ENCODE assay signal across 13 cellular contexts in genomic region chr6:121434037-121434770, GRCh38. TPM values are rescaled to one million over a fixed set of nuclear protein-coding genes. Genes with fewer than 3 reads are reported as not detected.
A peak's percentile ranks its signal among the peaks of the same experiment; 100 is the strongest.
DNase-seq lines count a peak whose midpoint lies in the region; ATAC-seq and TF ChIP-seq lines count a peak whose summit lies in the region.
"Had no signal": no experiment of that assay in that cellular context is flagged by ENCODE, and none has a peak within 500 bp of the region (broad histone marks: within the 10 kb centered on the region; RNA-seq: fewer than 3 reads in every experiment).

No MANE protein-coding gene starts in this region.

- peak overlapping the region; percentile 36 for H2AFZ ChIP-seq in parathyroid adenoma

- peaks cover 35% of the 10 kb centered on the region for H3K36me3 Mint-ChIP-seq in Calu3 (ENCODE audit: insufficient read depth, unreplicated experiment)
- no peaks in the 10 kb centered on the region for H3K36me3 Mint-ChIP-seq in naive thymus-derived CD4-positive, alpha-beta T cell
- no peaks in the 10 kb centered on the region for H3K36me3 Mint-ChIP-seq in stimulated activated effector memory CD8-positive, alpha-beta T cell treated with anti-CD3 and anti-CD28 coated beads, Interleukin-12 subunit alpha, Interleukin-12 subunit beta, amount 100 ng/mL, for 72 hours
- H3K36me3 Mint-ChIP-seq: CD8-positive, alpha-beta memory T cell had no signal

- BruUV-seq in Calu3 (replicated peaks; lab: Mats Ljungman, UMichigan): no TSS peak

- no peak for TF ChIP-seq POLR2A in gastroesophageal sphincter (IDR thresholded peaks at IDR 0.05)

- H3K27me3 Mint-ChIP-seq in Calu3 (ENCODE audit: unreplicated experiment): no peaks in the 10 kb centered on the region
- H3K27me3 Mint-ChIP-seq in naive thymus-derived CD4-positive, alpha-beta T cell: peaks cover 6 to 40% (median 17%) of the 10 kb centered on the region in 5 donors

- no peak overlapping the region for H3K4me2 ChIP-seq in parathyroid adenoma (ENCODE audit: low read length)

- H3K27ac Mint-ChIP-seq in Calu3 (ENCODE audit: unreplicated experiment): peak overlapping the region; percentile 55
- H3K27ac Mint-ChIP-seq in naive thymus-derived CD4-positive, alpha-beta T cell: no peak overlapping the region
- no peak overlapping the region for H3K27ac Mint-ChIP-seq in stimulated activated effector memory CD8-positive, alpha-beta T cell treated with anti-CD3 and anti-CD28 coated beads, Interleukin-12 subunit alpha, Interleukin-12 subunit beta, amount 100 ng/mL, for 72 hours
- H3K27ac Mint-ChIP-seq: CD8-positive, alpha-beta memory T cell had no signal

- H3K4me3 Mint-ChIP-seq in Calu3 (ENCODE audit: low read depth, unreplicated experiment): no peak overlapping the region
- no peak overlapping the region for H3K4me3 Mint-ChIP-seq in naive thymus-derived CD4-positive, alpha-beta T cell
- H3K4me3 Mint-ChIP-seq in stimulated activated effector memory CD8-positive, alpha-beta T cell treated with anti-CD3 and anti-CD28 coated beads, Interleukin-12 subunit alpha, Interleukin-12 subunit beta, amount 100 ng/mL, for 72 hours: no peak overlapping the region
- H3K4me3 Mint-ChIP-seq: CD8-positive, alpha-beta memory T cell had no signal

- H3K4me3 ChIP-seq in NT2/D1 (ENCODE audit: insufficient read length, low read depth) (no peak overlapping the region), gastroesophageal sphincter (no peak overlapping the region), parathyroid adenoma (ENCODE audit: low read depth, low read length) (no peak overlapping the region)
- no peak overlapping the region for H3K4me3 ChIP-seq in naive thymus-derived CD4-positive, alpha-beta T cell (ENCODE audit: low read length)
- H3K4me3 ChIP-seq: sigmoid colon had no signal

- POLR2A ChIA-PET in naive thymus-derived CD4-positive, alpha-beta T cell (lab: Charles Lee): no interaction called here

- H3K27ac ChIP-seq in gastroesophageal sphincter (peak overlapping the region; percentile 86 to 98 (median 90)), parathyroid adenoma (peak overlapping the region; percentile 51)
- no peak overlapping the region for H3K27ac ChIP-seq in naive thymus-derived CD4-positive, alpha-beta T cell (ENCODE audit: low read depth, low read length)

- no peaks in the 10 kb centered on the region for H3K27me3 ChIP-seq in NT2/D1 (ENCODE audit: insufficient read depth, insufficient read length)
- no peaks in the 10 kb centered on the region for H3K27me3 ChIP-seq in gastroesophageal sphincter
- no peaks in the 10 kb centered on the region for H3K27me3 ChIP-seq in parathyroid adenoma (ENCODE audit: control insufficient read depth, insufficient read depth, low read length)
- peaks cover 0 to 4% of the 10 kb centered on the region in 2 donors for H3K27me3 ChIP-seq in naive thymus-derived CD4-positive, alpha-beta T cell (ENCODE audit: control insufficient read depth in 2 of 2, insufficient read depth in 2 of 2, low read length in 2 of 2)

- no peaks in the 10 kb centered on the region for H3K79me2 ChIP-seq in parathyroid adenoma

- H3K9me3 Mint-ChIP-seq in Calu3 (ENCODE audit: low read depth, unreplicated experiment): no peaks in the 10 kb centered on the region
- no peaks in the 10 kb centered on the region for H3K9me3 Mint-ChIP-seq in naive thymus-derived CD4-positive, alpha-beta T cell
- H3K9me3 Mint-ChIP-seq in stimulated activated effector memory CD8-positive, alpha-beta T cell treated with anti-CD3 and anti-CD28 coated beads, Interleukin-12 subunit alpha, Interleukin-12 subunit beta, amount 100 ng/mL, for 72 hours: no peaks in the 10 kb centered on the region
- H3K9me3 Mint-ChIP-seq: CD8-positive, alpha-beta memory T cell had no signal

- intact Hi-C loops in Calu3 (cut with micrococcal nuclease; ENCODE audit: unreplicated experiment): loop anchor here (10.0 kb wide), 1 partner anchor 261 kb away; no protein-coding TSS in a partner anchor
- intact Hi-C loops in naive thymus-derived CD4-positive, alpha-beta T cell (cut with micrococcal nuclease): loop anchor here in 1 of 2 donors (10.0 kb wide), 3 partner anchors 261 to 1401 kb away; partner anchors contain the start of gene HSF2

- no peak for TF ChIP-seq EP300 in gastroesophageal sphincter (IDR thresholded peaks at IDR 0.05)

- TF ChIP-seq CTCF in Calu3 (IDR thresholded peaks at IDR 0.05; ENCODE audit: unreplicated experiment) (no peak), gastroesophageal sphincter (IDR thresholded peaks at IDR 0.05) (no peak), parathyroid adenoma (IDR thresholded peaks at IDR 0.05) (no peak)

- no peak for ATAC-seq in gastroesophageal sphincter
- no peak for ATAC-seq in naive thymus-derived CD4-positive, alpha-beta T cell
- ATAC-seq in stimulated activated effector memory CD8-positive, alpha-beta T cell treated with anti-CD3 and anti-CD28 coated beads, Interleukin-12 subunit alpha, Interleukin-12 subunit beta, amount 100 ng/mL, for 72 hours: no peak
- ATAC-seq in HG02678 (IDR thresholded peaks at IDR 0.05; ENCODE audit: unreplicated experiment): no peak

- H3K4me1 Mint-ChIP-seq in Calu3 (ENCODE audit: low read depth, unreplicated experiment): peaks cover 27% of the 10 kb centered on the region
- H3K4me1 Mint-ChIP-seq in naive thymus-derived CD4-positive, alpha-beta T cell: peaks cover 9 to 37% (median 32%) of the 10 kb centered on the region in 7 donors
- peaks cover 11% of the 10 kb centered on the region for H3K4me1 Mint-ChIP-seq in stimulated activated effector memory CD8-positive, alpha-beta T cell treated with anti-CD3 and anti-CD28 coated beads, Interleukin-12 subunit alpha, Interleukin-12 subunit beta, amount 100 ng/mL, for 72 hours

- no peaks in the 10 kb centered on the region for H3K4me1 ChIP-seq in NT2/D1 (ENCODE audit: insufficient read depth, insufficient read length)
- H3K4me1 ChIP-seq in gastroesophageal sphincter: peaks cover 0 to 34% (median 3%) of the 10 kb centered on the region in 3 donors
- H3K4me1 ChIP-seq in parathyroid adenoma: peaks cover 4% of the 10 kb centered on the region
- peaks cover 0 to 7% of the 10 kb centered on the region in 2 donors for H3K4me1 ChIP-seq in naive thymus-derived CD4-positive, alpha-beta T cell (ENCODE audit: control insufficient read depth in 2 of 2, insufficient read depth in 2 of 2, low read length in 2 of 2)

- H3K9me3 ChIP-seq in NT2/D1 (ENCODE audit: insufficient read depth, low read length) (peaks cover 1% of the 10 kb centered on the region; the same call in 1 of the 2 replicates), gastroesophageal sphincter (no peaks in the 10 kb centered on the region), parathyroid adenoma (ENCODE audit: control insufficient read depth, low read length) (no peaks in the 10 kb centered on the region)
- H3K9me3 ChIP-seq in naive thymus-derived CD4-positive, alpha-beta T cell (ENCODE audit: control insufficient read depth in 2 of 3, low read length in 3 of 3): no peaks in the 10 kb centered on the region
- H3K9me3 ChIP-seq: sigmoid colon had no signal

- CTCF ChIA-PET in Calu3 (lab: Charles Lee): no interaction called here
- CTCF ChIA-PET in naive thymus-derived CD4-positive, alpha-beta T cell (lab: Charles Lee): interaction anchor here (0.8 kb wide), 1 partner anchor 600 kb away, joined by 3 read pairs; no protein-coding TSS in a partner anchor

- no peak for DNase-seq in Calu3
- no peak for DNase-seq in NT2/D1 (ENCODE audit: low read depth, low spot score)
- DNase-seq in naive thymus-derived CD4-positive, alpha-beta T cell: no peak
- DNase-seq in stimulated activated effector memory CD8-positive, alpha-beta T cell treated with anti-CD3 and anti-CD28 coated beads, Interleukin-12 subunit alpha, Interleukin-12 subunit beta, amount 100 ng/mL, for 72 hours (ENCODE audit: low spot score in 2 of 2): no peak
- no peak for DNase-seq in MV-4-11 (lab: John Stamatoyannopoulos, UW)
- DNase-seq: CD8-positive, alpha-beta memory T cell; effector memory CD4-positive, alpha-beta T cell; hippocampal formation; Karpas-422; sigmoid colon had no signal

- WGBS in gastroesophageal sphincter (ENCODE audit: low coverage in 1 of 2), 2 donors: 80 to 84% methylated on average over 9 to 10 of the region's 13 CpGs

- H3K36me3 ChIP-seq in NT2/D1 (ENCODE audit: insufficient read depth, insufficient read length, low read length) (peaks cover 15% of the 10 kb centered on the region), gastroesophageal sphincter (no peaks in the 10 kb centered on the region), parathyroid adenoma (ENCODE audit: control insufficient read depth, insufficient read depth, low read length) (no peaks in the 10 kb centered on the region)
- H3K36me3 ChIP-seq in naive thymus-derived CD4-positive, alpha-beta T cell (ENCODE audit: control insufficient read depth in 2 of 3, insufficient read depth in 3 of 3, low read length in 3 of 3): no peaks in the 10 kb centered on the region
- H3K36me3 ChIP-seq: sigmoid colon had no signal

- H3K9ac ChIP-seq in NT2/D1 (ENCODE audit: insufficient read length, low read depth): peak overlapping the region; percentile 64
- H3K9ac ChIP-seq in parathyroid adenoma: no peak overlapping the region

RNA-seq across cellular contexts. Expression of gene GJA1, which starts 1.2 kb away (rescaled TPM):
- total RNA-seq in Calu3 (2022) (147 and 211 TPM in 2 replicates), gastroesophageal sphincter (100 to 1,000 TPM; 134 to 468 (median 297) TPM)
- not detected for total RNA-seq in naive thymus-derived CD4-positive, alpha-beta T cell
- under 1 TPM in 1 of 2 donors, not detected in 1; 0.08 TPM for polyA plus RNA-seq in naive thymus-derived CD4-positive, alpha-beta T cell
- total RNA-seq: CD8-positive, alpha-beta memory T cell had no signal
- polyA plus RNA-seq: CD8-positive, alpha-beta memory T cell had no signal

Comparison
In these comparisons a context has a peak if more than half of its experiments do, and no peak if none do; other contexts are left out.
1. RNA of gene GJA1, which starts 1.2 kb away (total RNA-seq): 134 to 468 TPM in gastroesophageal sphincter and 147 to 211 TPM in Calu3; not detected in naive thymus-derived CD4-positive, alpha-beta T cell; every median in the first group is over 100 times any median in the second.